Comparison of ENCODE assay signal across 18 cellular contexts in genomic region chr9:112033237-112034215, GRCh38.
DNase-seq lines count a peak whose midpoint lies in the region; FAIRE-seq and TF ChIP-seq lines count a peak whose summit lies in the region.
"Had no signal": no experiment of that assay in that cellular context is flagged by ENCODE, and none has a peak within 500 bp of the region (broad histone marks: within the 10 kb centered on the region; RNA-seq: fewer than 3 reads in every experiment).

No MANE protein-coding gene starts in this region.

- TF ChIP-seq RAD21 in liver (IDR thresholded peaks at IDR 0.05), result peak; percentile 41 to 53

- WGBS in liver, result 47% methylated on average over 9 of the region's 9 CpGs
- 86 to 88% methylated on average over 9 of the region's 9 CpGs for WGBS in thyroid gland, 2 donors

- TF ChIP-seq CTCF in DOHH2 (IDR thresholded peaks at IDR 0.05; ENCODE audit: low read depth, low read length, poor library complexity, severe bottlenecking) (no peak), liver (IDR thresholded peaks at IDR 0.05; ENCODE audit: low read depth, low read length, missing input control) (no peak), thyroid gland (IDR thresholded peaks at IDR 0.05) (no peak)

- peak; percentile 85 for FAIRE-seq in GM18507 (lab: Jason Lieb, UNC)
- FAIRE-seq: keratinocyte had no signal

- no peaks in the 10 kb centered on the region for H4K20me1 ChIP-seq in DOHH2 (ENCODE audit: control insufficient read depth, insufficient read depth, low read depth, low read length)

- DNase-seq in GM18507 (ENCODE audit: extremely low spot score, insufficient read length, low read depth) (no peak), SJSA1 (ENCODE audit: low read depth in 1 of 2, low spot score in 2 of 2) (no peak), MV-4-11 (lab: John Stamatoyannopoulos, UW) (no peak), thyroid gland (no peak), NCI-H1436 (lab: John Stamatoyannopoulos, UW) (no peak), DMS153 treated with DMSO at 0.1 percent for 48 hours (lab: John Stamatoyannopoulos, UW; ENCODE audit: unreplicated experiment) (no peak)
- DNase-seq: activated CD4-positive, alpha-beta T cell treated with anti-CD3 and anti-CD28 coated beads, Interleukin-2, amount 50 U/mL, for 48 hours; Calu3; effector memory CD4-positive, alpha-beta T cell; GF-D8; NCI-H1105; NCI-H2227 treated with DMSO at 0.1 percent for 48 hours; retina; substantia nigra had no signal

- H3K4me3 ChIP-seq in DOHH2 (ENCODE audit: low read length), result peak overlapping the region; percentile 62
- no peak overlapping the region for H3K4me3 ChIP-seq in SJSA1
- no peak overlapping the region for H3K4me3 ChIP-seq in liver (ENCODE audit: low read depth in 1 of 3, low read length in 3 of 3)
- H3K4me3 ChIP-seq in thyroid gland (replicated peaks in 1 of 3), result no peak overlapping the region
- H3K4me3 ChIP-seq: SK-N-MC had no signal

- peaks cover 70% of the 10 kb centered on the region for H3F3A ChIP-seq in DOHH2 (ENCODE audit: control insufficient read depth, insufficient read depth)

- H3K4me1 ChIP-seq in DOHH2 (ENCODE audit: control insufficient read depth, low read length) (peaks cover 100% of the 10 kb centered on the region), SJSA1 (replicated peaks) (peaks cover 93% of the 10 kb centered on the region), liver (ENCODE audit: control insufficient read depth in 4 of 4, insufficient read depth in 4 of 4, low read length in 3 of 4) (peaks cover 6 to 51% (median 44%) of the 10 kb centered on the region in 4 donors), thyroid gland (peaks cover 0 to 6% of the 10 kb centered on the region in 2 donors)

- H3K36me3 ChIP-seq in DOHH2 (ENCODE audit: control insufficient read depth, low read length) (no peaks in the 10 kb centered on the region), SJSA1 (no peaks in the 10 kb centered on the region), liver (ENCODE audit: control insufficient read depth in 4 of 4, insufficient read depth in 3 of 4, low read depth in 1 of 4, low read length in 3 of 4) (no peaks in the 10 kb centered on the region), thyroid gland (no peaks in the 10 kb centered on the region)

- TF ChIP-seq POLR2A in thyroid gland (IDR thresholded peaks at IDR 0.05), result no peak

- peak overlapping the region; percentile 74 for H3K4me2 ChIP-seq in DOHH2 (ENCODE audit: low read length)

- H3K27me3 ChIP-seq in DOHH2 (ENCODE audit: control insufficient read depth, low read length) (no peaks in the 10 kb centered on the region), SJSA1 (replicated peaks) (no peaks in the 10 kb centered on the region), liver (ENCODE audit: control insufficient read depth in 4 of 4, insufficient read depth in 4 of 4, low read length in 3 of 4) (no peaks in the 10 kb centered on the region), thyroid gland (no peaks in the 10 kb centered on the region)

- H3K9me2 ChIP-seq in DOHH2 (replicated peaks; ENCODE audit: control insufficient read depth, low read length), result no peaks in the 10 kb centered on the region

- no peaks in the 10 kb centered on the region for H3K79me2 ChIP-seq in DOHH2 (ENCODE audit: control insufficient read depth, low read length)

- H3K9ac ChIP-seq in liver (ENCODE audit: low read depth in 1 of 2, low read length in 2 of 2), result peak overlapping the region in 1 of 2 donors; percentile 24

- H3K9me3 ChIP-seq in DOHH2 (ENCODE audit: control insufficient read depth, insufficient read depth, low read length), result no peaks in the 10 kb centered on the region
- H3K9me3 ChIP-seq in SJSA1 (replicated peaks), result no peaks in the 10 kb centered on the region
- H3K9me3 ChIP-seq in liver (ENCODE audit: control insufficient read depth in 4 of 4, low read length in 3 of 4), result no peaks in the 10 kb centered on the region
- no peaks in the 10 kb centered on the region for H3K9me3 ChIP-seq in thyroid gland

- H3K27ac ChIP-seq in DOHH2 (ENCODE audit: low read depth, low read length) (peak overlapping the region; percentile 95), SJSA1 (peak overlapping the region; percentile 39), liver (ENCODE audit: low read depth in 1 of 2, low read length in 2 of 2) (peak overlapping the region; percentile 73 to 87), thyroid gland (no peak overlapping the region)
- H3K27ac ChIP-seq: SK-N-MC had no signal

- intact Hi-C loops in thyroid gland (cut with DNase I), result no loop called here

TF ChIP-seq in liver, 16 proteins besides CTCF, POLR2A, EP300 and RAD21:
- TF ChIP-seq, protein P1, sequence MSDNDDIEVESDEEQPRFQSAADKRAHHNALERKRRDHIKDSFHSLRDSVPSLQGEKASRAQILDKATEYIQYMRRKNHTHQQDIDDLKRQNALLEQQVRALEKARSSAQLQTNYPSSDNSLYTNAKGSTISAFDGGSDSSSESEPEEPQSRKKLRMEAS (IDR thresholded peaks at IDR 0.05), result peak; percentile 27
- peak; percentile 77 to 78 for TF ChIP-seq HNF4A (conservative IDR thresholded peaks at IDR 0.05)
- TF ChIP-seq HNF4G (IDR thresholded peaks at IDR 0.05), result no peak
- TF ChIP-seq NR2F2 (IDR thresholded peaks at IDR 0.05), result peak; percentile 87
- no peak for TF ChIP-seq GABPA (IDR thresholded peaks at IDR 0.05 in 1 of 2, conservative IDR thresholded peaks at IDR 0.05 in 1 of 2)
- TF ChIP-seq TAF1 (conservative IDR thresholded peaks at IDR 0.05), result no peak
- TF ChIP-seq FOXA2 (IDR thresholded peaks at IDR 0.05), result peak; percentile 99
- TF ChIP-seq, protein P2, sequence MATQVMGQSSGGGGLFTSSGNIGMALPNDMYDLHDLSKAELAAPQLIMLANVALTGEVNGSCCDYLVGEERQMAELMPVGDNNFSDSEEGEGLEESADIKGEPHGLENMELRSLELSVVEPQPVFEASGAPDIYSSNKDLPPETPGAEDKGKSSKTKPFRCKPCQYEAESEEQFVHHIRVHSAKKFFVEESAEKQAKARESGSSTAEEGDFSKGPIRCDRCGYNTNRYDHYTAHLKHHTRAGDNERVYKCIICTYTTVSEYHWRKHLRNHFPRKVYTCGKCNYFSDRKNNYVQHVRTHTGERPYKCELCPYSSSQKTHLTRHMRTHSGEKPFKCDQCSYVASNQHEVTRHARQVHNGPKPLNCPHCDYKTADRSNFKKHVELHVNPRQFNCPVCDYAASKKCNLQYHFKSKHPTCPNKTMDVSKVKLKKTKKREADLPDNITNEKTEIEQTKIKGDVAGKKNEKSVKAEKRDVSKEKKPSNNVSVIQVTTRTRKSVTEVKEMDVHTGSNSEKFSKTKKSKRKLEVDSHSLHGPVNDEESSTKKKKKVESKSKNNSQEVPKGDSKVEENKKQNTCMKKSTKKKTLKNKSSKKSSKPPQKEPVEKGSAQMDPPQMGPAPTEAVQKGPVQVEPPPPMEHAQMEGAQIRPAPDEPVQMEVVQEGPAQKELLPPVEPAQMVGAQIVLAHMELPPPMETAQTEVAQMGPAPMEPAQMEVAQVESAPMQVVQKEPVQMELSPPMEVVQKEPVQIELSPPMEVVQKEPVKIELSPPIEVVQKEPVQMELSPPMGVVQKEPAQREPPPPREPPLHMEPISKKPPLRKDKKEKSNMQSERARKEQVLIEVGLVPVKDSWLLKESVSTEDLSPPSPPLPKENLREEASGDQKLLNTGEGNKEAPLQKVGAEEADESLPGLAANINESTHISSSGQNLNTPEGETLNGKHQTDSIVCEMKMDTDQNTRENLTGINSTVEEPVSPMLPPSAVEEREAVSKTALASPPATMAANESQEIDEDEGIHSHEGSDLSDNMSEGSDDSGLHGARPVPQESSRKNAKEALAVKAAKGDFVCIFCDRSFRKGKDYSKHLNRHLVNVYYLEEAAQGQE (IDR thresholded peaks at IDR 0.05), result peak; percentile 66
- TF ChIP-seq, protein P3, sequence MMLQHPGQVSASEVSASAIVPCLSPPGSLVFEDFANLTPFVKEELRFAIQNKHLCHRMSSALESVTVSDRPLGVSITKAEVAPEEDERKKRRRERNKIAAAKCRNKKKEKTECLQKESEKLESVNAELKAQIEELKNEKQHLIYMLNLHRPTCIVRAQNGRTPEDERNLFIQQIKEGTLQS (IDR thresholded peaks at IDR 0.05), result no peak
- TF ChIP-seq ZBTB33 (IDR thresholded peaks at IDR 0.05), result peak; percentile 49
- peak in 1 of 2 donors; percentile 10 for TF ChIP-seq EGR1 (IDR thresholded peaks at IDR 0.05; ENCODE audit: low read depth in 2 of 2)
- peak; percentile 51 to 80 for TF ChIP-seq JUND (IDR thresholded peaks at IDR 0.05)
- peak; percentile 85 for TF ChIP-seq SP1 (IDR thresholded peaks at IDR 0.05)
- peak; percentile 95 for TF ChIP-seq FOXA1 (IDR thresholded peaks at IDR 0.05)
- peak; percentile 18 for TF ChIP-seq YY1 (IDR thresholded peaks at IDR 0.05)
- peak; percentile 97 to 98 for TF ChIP-seq RXRA (IDR thresholded peaks at IDR 0.05)

Comparison
In these comparisons a context has a peak if more than half of its experiments do, and no peak if none do; other contexts are left out.
1. H3K27ac ChIP-seq: peak in DOHH2 (single experiment), SJSA1 (single experiment) and liver (2 of 2); none in thyroid gland (0 of 3).